ENCODE assay signal across 1 cellular context in the genomic region with DNA sequence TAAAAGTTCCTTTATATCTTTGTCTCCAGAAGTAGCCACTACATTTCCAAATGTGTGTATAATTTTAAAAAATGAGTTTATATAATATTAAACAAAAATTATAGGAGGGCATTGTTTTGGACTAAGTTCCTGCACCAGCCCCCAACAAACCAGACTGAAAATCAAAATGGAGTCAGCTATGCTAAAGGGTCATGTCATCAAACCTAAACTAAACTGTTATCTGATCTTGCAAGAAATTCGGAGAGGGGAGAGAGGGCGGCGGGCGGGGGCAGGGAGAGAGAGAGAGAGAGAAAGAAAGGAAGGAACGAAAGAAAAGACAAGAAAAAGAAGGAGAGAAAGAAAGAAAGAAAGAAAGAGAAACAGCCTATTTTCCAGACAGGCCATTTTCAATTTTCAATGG.
A peak's percentile ranks its signal among the peaks of the same experiment; 100 is the strongest.
TF ChIP-seq lines count a peak whose summit lies in the region.

No MANE protein-coding gene starts in this region.

TF ChIP-seq in K562, 482 proteins besides CTCF, POLR2A, EP300 and RAD21 (continues in another document):
- TF ChIP-seq ZNF830 (CRISPR knock-in tag; IDR thresholded peaks at IDR 0.05) (no peak), NCOR1 (IDR thresholded peaks at IDR 0.05) (no peak), SNRNP70 (optimal IDR thresholded peaks at IDR 0.05; ENCODE audit: low read depth, low read length) (no peak), MTF1 (CRISPR knock-in tag; IDR thresholded peaks at IDR 0.05; ENCODE audit: borderline replicate concordance) (no peak), CBX1 (IDR thresholded peaks at IDR 0.05; ENCODE audit: low read depth) (no peak), SIN3A (IDR thresholded peaks at IDR 0.05; ENCODE audit: borderline replicate concordance in 2 of 2, control insufficient read depth in 1 of 2, low read depth in 2 of 2, low read length in 2 of 2) (no peak), ZKSCAN8 (CRISPR knock-in tag; IDR thresholded peaks at IDR 0.05) (no peak), ZNF561 (CRISPR knock-in tag; conservative IDR thresholded peaks at IDR 0.05) (no peak), RUNX1 (IDR thresholded peaks at IDR 0.05; ENCODE audit: low read depth) (no peak), NFRKB (IDR thresholded peaks at IDR 0.05; ENCODE audit: low read depth) (no peak), CC2D1A (IDR thresholded peaks at IDR 0.05) (no peak), FOXJ2 (tag; IDR thresholded peaks at IDR 0.05) (no peak), ZNF699 (CRISPR knock-in tag; IDR thresholded peaks at IDR 0.05; ENCODE audit: insufficient replicate concordance) (no peak), CREM (IDR thresholded peaks at IDR 0.05; ENCODE audit: low read depth) (no peak), BRD4 (IDR thresholded peaks at IDR 0.05) (no peak), SIRT6 (IDR thresholded peaks at IDR 0.05; ENCODE audit: low read depth, low read length) (no peak), SMAD3 (CRISPR knock-in tag; conservative IDR thresholded peaks at IDR 0.05) (0 out of 2 replicates have a peak, but pooled peaks have one; percentile 18)
- TF ChIP-seq, protein P1, sequence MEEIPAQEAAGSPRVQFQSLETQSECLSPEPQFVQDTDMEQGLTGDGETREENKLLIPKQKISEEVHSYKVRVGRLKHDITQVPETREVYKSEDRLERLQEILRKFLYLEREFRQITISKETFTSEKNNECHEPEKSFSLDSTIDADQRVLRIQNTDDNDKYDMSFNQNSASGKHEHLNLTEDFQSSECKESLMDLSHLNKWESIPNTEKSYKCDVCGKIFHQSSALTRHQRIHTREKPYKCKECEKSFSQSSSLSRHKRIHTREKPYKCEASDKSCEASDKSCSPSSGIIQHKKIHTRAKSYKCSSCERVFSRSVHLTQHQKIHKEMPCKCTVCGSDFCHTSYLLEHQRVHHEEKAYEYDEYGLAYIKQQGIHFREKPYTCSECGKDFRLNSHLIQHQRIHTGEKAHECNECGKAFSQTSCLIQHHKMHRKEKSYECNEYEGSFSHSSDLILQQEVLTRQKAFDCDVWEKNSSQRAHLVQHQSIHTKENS (CRISPR knock-in tag; IDR thresholded peaks at IDR 0.05) = no peak
- TF ChIP-seq, protein P2, sequence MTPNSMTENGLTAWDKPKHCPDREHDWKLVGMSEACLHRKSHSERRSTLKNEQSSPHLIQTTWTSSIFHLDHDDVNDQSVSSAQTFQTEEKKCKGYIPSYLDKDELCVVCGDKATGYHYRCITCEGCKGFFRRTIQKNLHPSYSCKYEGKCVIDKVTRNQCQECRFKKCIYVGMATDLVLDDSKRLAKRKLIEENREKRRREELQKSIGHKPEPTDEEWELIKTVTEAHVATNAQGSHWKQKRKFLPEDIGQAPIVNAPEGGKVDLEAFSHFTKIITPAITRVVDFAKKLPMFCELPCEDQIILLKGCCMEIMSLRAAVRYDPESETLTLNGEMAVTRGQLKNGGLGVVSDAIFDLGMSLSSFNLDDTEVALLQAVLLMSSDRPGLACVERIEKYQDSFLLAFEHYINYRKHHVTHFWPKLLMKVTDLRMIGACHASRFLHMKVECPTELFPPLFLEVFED (CRISPR knock-in tag; conservative IDR thresholded peaks at IDR 0.05) = 0 out of 2 replicates have a peak, but pooled peaks have one; percentile 20
- TF ChIP-seq, protein P3, sequence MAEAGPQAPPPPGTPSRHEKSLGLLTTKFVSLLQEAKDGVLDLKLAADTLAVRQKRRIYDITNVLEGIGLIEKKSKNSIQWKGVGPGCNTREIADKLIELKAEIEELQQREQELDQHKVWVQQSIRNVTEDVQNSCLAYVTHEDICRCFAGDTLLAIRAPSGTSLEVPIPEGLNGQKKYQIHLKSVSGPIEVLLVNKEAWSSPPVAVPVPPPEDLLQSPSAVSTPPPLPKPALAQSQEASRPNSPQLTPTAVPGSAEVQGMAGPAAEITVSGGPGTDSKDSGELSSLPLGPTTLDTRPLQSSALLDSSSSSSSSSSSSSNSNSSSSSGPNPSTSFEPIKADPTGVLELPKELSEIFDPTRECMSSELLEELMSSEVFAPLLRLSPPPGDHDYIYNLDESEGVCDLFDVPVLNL (CRISPR knock-in tag; IDR thresholded peaks at IDR 0.05; ENCODE audit: low read depth) = no peak
- TF ChIP-seq, protein P4, sequence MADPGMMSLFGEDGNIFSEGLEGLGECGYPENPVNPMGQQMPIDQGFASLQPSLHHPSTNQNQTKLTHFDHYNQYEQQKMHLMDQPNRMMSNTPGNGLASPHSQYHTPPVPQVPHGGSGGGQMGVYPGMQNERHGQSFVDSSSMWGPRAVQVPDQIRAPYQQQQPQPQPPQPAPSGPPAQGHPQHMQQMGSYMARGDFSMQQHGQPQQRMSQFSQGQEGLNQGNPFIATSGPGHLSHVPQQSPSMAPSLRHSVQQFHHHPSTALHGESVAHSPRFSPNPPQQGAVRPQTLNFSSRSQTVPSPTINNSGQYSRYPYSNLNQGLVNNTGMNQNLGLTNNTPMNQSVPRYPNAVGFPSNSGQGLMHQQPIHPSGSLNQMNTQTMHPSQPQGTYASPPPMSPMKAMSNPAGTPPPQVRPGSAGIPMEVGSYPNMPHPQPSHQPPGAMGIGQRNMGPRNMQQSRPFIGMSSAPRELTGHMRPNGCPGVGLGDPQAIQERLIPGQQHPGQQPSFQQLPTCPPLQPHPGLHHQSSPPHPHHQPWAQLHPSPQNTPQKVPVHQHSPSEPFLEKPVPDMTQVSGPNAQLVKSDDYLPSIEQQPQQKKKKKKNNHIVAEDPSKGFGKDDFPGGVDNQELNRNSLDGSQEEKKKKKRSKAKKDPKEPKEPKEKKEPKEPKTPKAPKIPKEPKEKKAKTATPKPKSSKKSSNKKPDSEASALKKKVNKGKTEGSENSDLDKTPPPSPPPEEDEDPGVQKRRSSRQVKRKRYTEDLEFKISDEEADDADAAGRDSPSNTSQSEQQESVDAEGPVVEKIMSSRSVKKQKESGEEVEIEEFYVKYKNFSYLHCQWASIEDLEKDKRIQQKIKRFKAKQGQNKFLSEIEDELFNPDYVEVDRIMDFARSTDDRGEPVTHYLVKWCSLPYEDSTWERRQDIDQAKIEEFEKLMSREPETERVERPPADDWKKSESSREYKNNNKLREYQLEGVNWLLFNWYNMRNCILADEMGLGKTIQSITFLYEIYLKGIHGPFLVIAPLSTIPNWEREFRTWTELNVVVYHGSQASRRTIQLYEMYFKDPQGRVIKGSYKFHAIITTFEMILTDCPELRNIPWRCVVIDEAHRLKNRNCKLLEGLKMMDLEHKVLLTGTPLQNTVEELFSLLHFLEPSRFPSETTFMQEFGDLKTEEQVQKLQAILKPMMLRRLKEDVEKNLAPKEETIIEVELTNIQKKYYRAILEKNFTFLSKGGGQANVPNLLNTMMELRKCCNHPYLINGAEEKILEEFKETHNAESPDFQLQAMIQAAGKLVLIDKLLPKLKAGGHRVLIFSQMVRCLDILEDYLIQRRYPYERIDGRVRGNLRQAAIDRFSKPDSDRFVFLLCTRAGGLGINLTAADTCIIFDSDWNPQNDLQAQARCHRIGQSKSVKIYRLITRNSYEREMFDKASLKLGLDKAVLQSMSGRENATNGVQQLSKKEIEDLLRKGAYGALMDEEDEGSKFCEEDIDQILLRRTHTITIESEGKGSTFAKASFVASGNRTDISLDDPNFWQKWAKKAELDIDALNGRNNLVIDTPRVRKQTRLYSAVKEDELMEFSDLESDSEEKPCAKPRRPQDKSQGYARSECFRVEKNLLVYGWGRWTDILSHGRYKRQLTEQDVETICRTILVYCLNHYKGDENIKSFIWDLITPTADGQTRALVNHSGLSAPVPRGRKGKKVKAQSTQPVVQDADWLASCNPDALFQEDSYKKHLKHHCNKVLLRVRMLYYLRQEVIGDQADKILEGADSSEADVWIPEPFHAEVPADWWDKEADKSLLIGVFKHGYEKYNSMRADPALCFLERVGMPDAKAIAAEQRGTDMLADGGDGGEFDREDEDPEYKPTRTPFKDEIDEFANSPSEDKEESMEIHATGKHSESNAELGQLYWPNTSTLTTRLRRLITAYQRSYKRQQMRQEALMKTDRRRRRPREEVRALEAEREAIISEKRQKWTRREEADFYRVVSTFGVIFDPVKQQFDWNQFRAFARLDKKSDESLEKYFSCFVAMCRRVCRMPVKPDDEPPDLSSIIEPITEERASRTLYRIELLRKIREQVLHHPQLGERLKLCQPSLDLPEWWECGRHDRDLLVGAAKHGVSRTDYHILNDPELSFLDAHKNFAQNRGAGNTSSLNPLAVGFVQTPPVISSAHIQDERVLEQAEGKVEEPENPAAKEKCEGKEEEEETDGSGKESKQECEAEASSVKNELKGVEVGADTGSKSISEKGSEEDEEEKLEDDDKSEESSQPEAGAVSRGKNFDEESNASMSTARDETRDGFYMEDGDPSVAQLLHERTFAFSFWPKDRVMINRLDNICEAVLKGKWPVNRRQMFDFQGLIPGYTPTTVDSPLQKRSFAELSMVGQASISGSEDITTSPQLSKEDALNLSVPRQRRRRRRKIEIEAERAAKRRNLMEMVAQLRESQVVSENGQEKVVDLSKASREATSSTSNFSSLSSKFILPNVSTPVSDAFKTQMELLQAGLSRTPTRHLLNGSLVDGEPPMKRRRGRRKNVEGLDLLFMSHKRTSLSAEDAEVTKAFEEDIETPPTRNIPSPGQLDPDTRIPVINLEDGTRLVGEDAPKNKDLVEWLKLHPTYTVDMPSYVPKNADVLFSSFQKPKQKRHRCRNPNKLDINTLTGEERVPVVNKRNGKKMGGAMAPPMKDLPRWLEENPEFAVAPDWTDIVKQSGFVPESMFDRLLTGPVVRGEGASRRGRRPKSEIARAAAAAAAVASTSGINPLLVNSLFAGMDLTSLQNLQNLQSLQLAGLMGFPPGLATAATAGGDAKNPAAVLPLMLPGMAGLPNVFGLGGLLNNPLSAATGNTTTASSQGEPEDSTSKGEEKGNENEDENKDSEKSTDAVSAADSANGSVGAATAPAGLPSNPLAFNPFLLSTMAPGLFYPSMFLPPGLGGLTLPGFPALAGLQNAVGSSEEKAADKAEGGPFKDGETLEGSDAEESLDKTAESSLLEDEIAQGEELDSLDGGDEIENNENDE (IDR thresholded peaks at IDR 0.05; ENCODE audit: low read depth, low read length) = no peak
- TF ChIP-seq, protein P5, sequence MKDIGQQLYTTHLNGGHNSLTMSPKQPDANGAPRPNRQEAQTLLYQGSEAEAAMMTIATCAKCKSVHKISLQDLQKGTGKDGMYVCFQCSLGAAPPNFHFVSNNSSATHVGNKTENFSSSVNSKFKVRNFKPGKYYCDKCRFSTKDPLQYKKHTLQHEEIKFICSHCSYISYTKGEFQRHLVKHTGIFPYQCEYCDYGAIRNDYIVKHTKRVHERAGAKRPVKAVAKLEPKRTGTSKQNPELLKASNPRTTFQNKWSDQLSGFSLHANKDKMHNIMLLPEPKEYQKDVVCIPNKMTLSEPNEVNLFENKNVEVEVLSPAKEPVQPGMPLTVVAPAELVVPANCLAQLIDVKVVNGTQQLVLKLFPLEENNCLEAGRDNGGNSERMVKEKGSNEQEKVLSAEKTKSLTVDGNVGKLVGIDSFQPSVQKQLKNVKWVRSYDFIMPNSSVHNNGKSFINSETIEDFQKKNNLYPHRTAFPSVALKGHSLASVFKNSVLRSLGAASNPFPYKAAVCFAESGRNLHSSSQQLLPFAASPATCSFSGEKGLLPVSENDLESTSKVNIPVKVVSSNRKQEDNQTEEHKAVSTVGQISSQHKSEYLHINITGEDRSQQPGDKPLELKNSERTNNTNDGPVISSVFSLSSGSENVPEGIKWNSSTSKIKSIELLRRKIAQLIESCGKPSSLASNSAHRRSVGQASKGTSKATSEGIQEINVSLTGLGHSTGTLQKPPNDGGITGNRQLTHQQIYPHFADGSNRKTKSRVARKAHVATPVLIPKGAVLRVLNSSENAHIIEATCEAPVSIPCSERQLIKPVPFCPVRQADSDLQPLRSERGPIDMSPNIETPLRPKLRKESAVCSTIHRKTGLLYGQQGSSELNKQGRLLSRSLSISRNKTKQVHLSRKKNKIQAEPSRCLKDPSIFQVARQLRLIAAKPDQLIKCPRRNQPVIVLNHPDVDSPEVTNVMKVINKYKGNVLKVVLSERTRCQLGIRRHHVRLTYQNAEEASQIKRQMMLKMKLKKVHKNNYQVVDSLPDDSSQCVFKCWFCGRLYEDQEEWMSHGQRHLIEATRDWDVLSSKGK (CRISPR knock-in tag; IDR thresholded peaks at IDR 0.05) = no peak
- TF ChIP-seq, protein P6, sequence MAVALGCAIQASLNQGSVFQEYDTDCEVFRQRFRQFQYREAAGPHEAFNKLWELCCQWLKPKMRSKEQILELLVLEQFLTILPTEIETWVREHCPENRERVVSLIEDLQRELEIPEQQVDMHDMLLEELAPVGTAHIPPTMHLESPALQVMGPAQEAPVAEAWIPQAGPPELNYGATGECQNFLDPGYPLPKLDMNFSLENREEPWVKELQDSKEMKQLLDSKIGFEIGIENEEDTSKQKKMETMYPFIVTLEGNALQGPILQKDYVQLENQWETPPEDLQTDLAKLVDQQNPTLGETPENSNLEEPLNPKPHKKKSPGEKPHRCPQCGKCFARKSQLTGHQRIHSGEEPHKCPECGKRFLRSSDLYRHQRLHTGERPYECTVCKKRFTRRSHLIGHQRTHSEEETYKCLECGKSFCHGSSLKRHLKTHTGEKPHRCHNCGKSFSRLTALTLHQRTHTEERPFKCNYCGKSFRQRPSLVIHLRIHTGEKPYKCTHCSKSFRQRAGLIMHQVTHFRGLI (CRISPR knock-in tag; IDR thresholded peaks at IDR 0.05) = no peak
- TF ChIP-seq, protein P7, sequence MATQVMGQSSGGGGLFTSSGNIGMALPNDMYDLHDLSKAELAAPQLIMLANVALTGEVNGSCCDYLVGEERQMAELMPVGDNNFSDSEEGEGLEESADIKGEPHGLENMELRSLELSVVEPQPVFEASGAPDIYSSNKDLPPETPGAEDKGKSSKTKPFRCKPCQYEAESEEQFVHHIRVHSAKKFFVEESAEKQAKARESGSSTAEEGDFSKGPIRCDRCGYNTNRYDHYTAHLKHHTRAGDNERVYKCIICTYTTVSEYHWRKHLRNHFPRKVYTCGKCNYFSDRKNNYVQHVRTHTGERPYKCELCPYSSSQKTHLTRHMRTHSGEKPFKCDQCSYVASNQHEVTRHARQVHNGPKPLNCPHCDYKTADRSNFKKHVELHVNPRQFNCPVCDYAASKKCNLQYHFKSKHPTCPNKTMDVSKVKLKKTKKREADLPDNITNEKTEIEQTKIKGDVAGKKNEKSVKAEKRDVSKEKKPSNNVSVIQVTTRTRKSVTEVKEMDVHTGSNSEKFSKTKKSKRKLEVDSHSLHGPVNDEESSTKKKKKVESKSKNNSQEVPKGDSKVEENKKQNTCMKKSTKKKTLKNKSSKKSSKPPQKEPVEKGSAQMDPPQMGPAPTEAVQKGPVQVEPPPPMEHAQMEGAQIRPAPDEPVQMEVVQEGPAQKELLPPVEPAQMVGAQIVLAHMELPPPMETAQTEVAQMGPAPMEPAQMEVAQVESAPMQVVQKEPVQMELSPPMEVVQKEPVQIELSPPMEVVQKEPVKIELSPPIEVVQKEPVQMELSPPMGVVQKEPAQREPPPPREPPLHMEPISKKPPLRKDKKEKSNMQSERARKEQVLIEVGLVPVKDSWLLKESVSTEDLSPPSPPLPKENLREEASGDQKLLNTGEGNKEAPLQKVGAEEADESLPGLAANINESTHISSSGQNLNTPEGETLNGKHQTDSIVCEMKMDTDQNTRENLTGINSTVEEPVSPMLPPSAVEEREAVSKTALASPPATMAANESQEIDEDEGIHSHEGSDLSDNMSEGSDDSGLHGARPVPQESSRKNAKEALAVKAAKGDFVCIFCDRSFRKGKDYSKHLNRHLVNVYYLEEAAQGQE (CRISPR knock-in tag; IDR thresholded peaks at IDR 0.05; ENCODE audit: low read depth) = no peak
- TF ChIP-seq, protein P8, sequence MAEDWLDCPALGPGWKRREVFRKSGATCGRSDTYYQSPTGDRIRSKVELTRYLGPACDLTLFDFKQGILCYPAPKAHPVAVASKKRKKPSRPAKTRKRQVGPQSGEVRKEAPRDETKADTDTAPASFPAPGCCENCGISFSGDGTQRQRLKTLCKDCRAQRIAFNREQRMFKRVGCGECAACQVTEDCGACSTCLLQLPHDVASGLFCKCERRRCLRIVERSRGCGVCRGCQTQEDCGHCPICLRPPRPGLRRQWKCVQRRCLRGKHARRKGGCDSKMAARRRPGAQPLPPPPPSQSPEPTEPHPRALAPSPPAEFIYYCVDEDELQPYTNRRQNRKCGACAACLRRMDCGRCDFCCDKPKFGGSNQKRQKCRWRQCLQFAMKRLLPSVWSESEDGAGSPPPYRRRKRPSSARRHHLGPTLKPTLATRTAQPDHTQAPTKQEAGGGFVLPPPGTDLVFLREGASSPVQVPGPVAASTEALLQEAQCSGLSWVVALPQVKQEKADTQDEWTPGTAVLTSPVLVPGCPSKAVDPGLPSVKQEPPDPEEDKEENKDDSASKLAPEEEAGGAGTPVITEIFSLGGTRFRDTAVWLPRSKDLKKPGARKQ (CRISPR knock-in tag; IDR thresholded peaks at IDR 0.05) = no peak
